In genomic region chr9:124625084-124625483, GRCh38 we compare ENCODE assay signal across 23 cellular contexts.
"Had no signal": no experiment of that assay in that cellular context is flagged by ENCODE, and none has a peak within 500 bp of the region (broad histone marks: within the 10 kb centered on the region; RNA-seq: fewer than 3 reads in every experiment).

No MANE protein-coding gene starts in this region.

- H3K9me3 ChIP-seq: adrenal gland had no signal

- H3K36me3 ChIP-seq: adrenal gland had no signal

- DNase-seq: activated CD4-positive, alpha-beta T cell treated with anti-CD3 and anti-CD28 coated beads for 4 hours; activated CD8-positive, alpha-beta T cell treated with anti-CD3 and anti-CD28 coated beads for 36 hours; activated naive CD4-positive, alpha-beta T cell treated with anti-CD3 and anti-CD28 coated beads, Interleukin-2, amount 50 U/mL, for 16 hours; activated naive CD8-positive, alpha-beta T cell treated with anti-CD3 and anti-CD28 coated beads, Interleukin-2, amount 10 ng/mL, durations not matched to agents 7 days and 5 days; activated T-cell treated with anti-CD3 and anti-CD28 coated beads, Interleukin-2, amount 50 U/mL, for 24 hours; anterior cingulate cortex; Karpas-422; MM.1S; NCI-H1105; NCI-H1436; NCI-H1694 treated with DMSO at 0.1 percent for 48 hours; NCI-H2081; NCI-H510A treated with DMSO at 0.1 percent for 48 hours; NCI-H69; NK-92 treated with Interleukin-12 subunit alpha and Interleukin-12 subunit beta, amount 100 ng/mL, for 24 hours; PC-3; SHP77 treated with DMSO at 0.1 percent for 48 hours had no signal

- H3K27me3 ChIP-seq: adrenal gland had no signal

- H3K4me3 ChIP-seq: adrenal gland, K562 had no signal

- H3K36me3 Mint-ChIP-seq: activated naive CD8-positive, alpha-beta T cell treated with anti-CD3 and anti-CD28 coated beads, Interleukin-2, amount 10 ng/mL, durations not matched to agents 7 days and 5 days; T-cell had no signal

- H3K27ac Mint-ChIP-seq: activated CD8-positive, alpha-beta T cell treated with anti-CD3 and anti-CD28 coated beads for 36 hours; activated naive CD8-positive, alpha-beta T cell treated with anti-CD3 and anti-CD28 coated beads, Interleukin-2, amount 10 ng/mL, durations not matched to agents 7 days and 5 days; activated T-cell treated with anti-CD3 and anti-CD28 coated beads, Interleukin-2, amount 50 U/mL, for 24 hours; activated T-helper 2 cell treated with anti-CD3 and anti-CD28 coated beads, Interferon-gamma antibody, Interleukin-2, Interleukin-4, amounts not matched to agents 10 μg/mL and 5 μg/mL and 100 μg/mL, durations not matched to agents 14 hours and 24 hours and 36 hours; T-cell had no signal

- ATAC-seq: activated CD8-positive, alpha-beta T cell treated with anti-CD3 and anti-CD28 coated beads for 36 hours; K562; PC-3; T-cell had no signal

- H3K9me3 Mint-ChIP-seq: activated CD8-positive, alpha-beta T cell treated with anti-CD3 and anti-CD28 coated beads for 36 hours; activated naive CD8-positive, alpha-beta T cell treated with anti-CD3 and anti-CD28 coated beads, Interleukin-2, amount 10 ng/mL, durations not matched to agents 7 days and 5 days; activated T-cell treated with anti-CD3 and anti-CD28 coated beads, Interleukin-2, amount 50 U/mL, for 24 hours; activated T-helper 2 cell treated with anti-CD3 and anti-CD28 coated beads, Interferon-gamma antibody, Interleukin-2, Interleukin-4, amounts not matched to agents 10 μg/mL and 5 μg/mL and 100 μg/mL, durations not matched to agents 14 hours and 24 hours and 36 hours; T-cell had no signal

- FAIRE-seq: K562, RCC 7860 had no signal

- H3K4me1 Mint-ChIP-seq: activated naive CD8-positive, alpha-beta T cell treated with anti-CD3 and anti-CD28 coated beads, Interleukin-2, amount 10 ng/mL, durations not matched to agents 7 days and 5 days; T-cell had no signal

- H3K27ac ChIP-seq: adrenal gland, VCaP had no signal

- H3K4me3 Mint-ChIP-seq: activated CD8-positive, alpha-beta T cell treated with anti-CD3 and anti-CD28 coated beads for 36 hours; activated naive CD8-positive, alpha-beta T cell treated with anti-CD3 and anti-CD28 coated beads, Interleukin-2, amount 10 ng/mL, durations not matched to agents 7 days and 5 days; activated T-cell treated with anti-CD3 and anti-CD28 coated beads, Interleukin-2, amount 50 U/mL, for 24 hours; T-cell had no signal
